8 cellular contexts compared by ENCODE assay signal in the genomic region with DNA sequence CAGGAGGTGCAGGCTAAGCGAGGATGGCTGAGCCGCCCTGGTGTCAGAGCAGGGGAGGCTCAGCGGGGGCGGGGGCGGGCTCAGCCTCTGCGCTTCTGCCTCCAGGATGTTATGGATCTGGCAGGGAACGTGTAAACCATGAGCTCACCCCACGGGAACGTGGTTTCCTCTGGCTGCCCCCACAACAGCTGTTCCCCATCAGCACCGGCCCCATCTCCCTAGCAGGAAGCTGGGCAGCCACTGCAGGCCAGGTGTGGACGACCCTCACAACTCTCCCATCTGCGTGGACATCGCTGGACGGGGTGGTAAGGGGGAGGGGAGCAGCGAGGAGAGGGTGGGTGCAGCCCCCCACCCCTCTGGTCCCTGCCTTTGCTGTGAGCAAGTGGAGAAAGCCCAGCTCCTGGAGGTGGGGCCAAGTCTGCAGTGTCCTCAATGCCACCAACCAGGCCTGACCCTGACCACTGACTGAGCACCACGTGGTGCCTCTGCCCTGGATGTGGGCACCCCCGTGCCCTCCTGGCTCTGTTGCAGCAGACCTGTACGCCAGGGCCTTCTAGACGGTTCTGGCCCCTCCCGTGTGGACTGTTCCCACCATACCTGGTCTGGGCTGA. TPM values are rescaled to one million over a fixed set of nuclear protein-coding genes. Genes with fewer than 3 reads are reported as not detected.
DNase-seq lines count a peak whose midpoint lies in the region; ATAC-seq and TF ChIP-seq lines count a peak whose summit lies in the region.

No MANE protein-coding gene starts in this region.

- peak overlapping the region; percentile 61 for H3K4me2 ChIP-seq in SU-DHL-6 (ENCODE audit: low read depth, low read length, poor library complexity, severe bottlenecking)

- H3K9me3 ChIP-seq in SU-DHL-6 (ENCODE audit: insufficient read depth, low read length) (no peaks in the 10 kb centered on the region), sigmoid colon (no peaks in the 10 kb centered on the region)

- intact Hi-C loops in sigmoid colon (cut with DNase I) = loop anchor here (5.0 kb wide), 1 partner anchor 33 kb away; no protein-coding TSS in a partner anchor

- H3K27me3 ChIP-seq in SU-DHL-6 (ENCODE audit: low read length) (no peaks in the 10 kb centered on the region), sigmoid colon (no peaks in the 10 kb centered on the region)

- TF ChIP-seq POLR2A in sigmoid colon (IDR thresholded peaks at IDR 0.05) = no peak

- H3K9ac ChIP-seq in SU-DHL-6 (ENCODE audit: low read length) = peak overlapping the region; percentile 61

- H3K36me3 ChIP-seq in SU-DHL-6 (ENCODE audit: low read length) = no peaks in the 10 kb centered on the region
- H3K36me3 ChIP-seq in sigmoid colon = no peaks in the 10 kb centered on the region

- no peak overlapping the region for H2AFZ ChIP-seq in SU-DHL-6 (ENCODE audit: low read depth, low read length, severe bottlenecking)

- ATAC-seq in GM21576 (IDR thresholded peaks at IDR 0.05; ENCODE audit: unreplicated experiment) (peak; percentile 22), HG02763 (IDR thresholded peaks at IDR 0.05; ENCODE audit: unreplicated experiment) (no peak), GM21360 (IDR thresholded peaks at IDR 0.05; ENCODE audit: unreplicated experiment) (no peak)

- peaks cover 20% of the 10 kb centered on the region for H3F3A ChIP-seq in SU-DHL-6 (ENCODE audit: insufficient read depth)

- WGBS in sigmoid colon, 2 donors = 34 to 69% methylated on average over 20 of the region's 20 CpGs

- H3K4me1 ChIP-seq in sigmoid colon = peaks cover 0 to 38% (median 35%) of the 10 kb centered on the region in 4 donors

- TF ChIP-seq EP300 in sigmoid colon (IDR thresholded peaks at IDR 0.05) = no peak

- no peaks in the 10 kb centered on the region for H4K20me1 ChIP-seq in SU-DHL-6 (ENCODE audit: low read depth, low read length)

- 0 out of 2 replicates have a peak, but pooled peaks cover 6% of the 10 kb centered on the region for H3K79me2 ChIP-seq in SU-DHL-6 (ENCODE audit: insufficient read depth, low read length)

- DNase-seq in AML-193 (lab: John Stamatoyannopoulos, UW) = peak; percentile 50 to 60
- DNase-seq in fibroblast of peridontal ligament (ENCODE audit: extremely low read depth) = peak; percentile 84
- DNase-seq in sigmoid colon = peak; percentile 96
- DNase-seq in NCI-H82 (lab: John Stamatoyannopoulos, UW) = no peak

- no peak for TF ChIP-seq CTCF in SU-DHL-6 (IDR thresholded peaks at IDR 0.05; ENCODE audit: insufficient read depth, low read length, poor library complexity, severe bottlenecking)
- no peak for TF ChIP-seq CTCF in sigmoid colon (IDR thresholded peaks at IDR 0.05)

- peak overlapping the region; percentile 92 for H3K27ac ChIP-seq in SU-DHL-6 (ENCODE audit: low read depth, low read length)
- H3K27ac ChIP-seq in sigmoid colon = peak overlapping the region; percentile 69 to 85 (median 74)

- peak overlapping the region; percentile 42 for H3K4me3 ChIP-seq in SU-DHL-6 (ENCODE audit: insufficient read depth, low read length, poor library complexity, severe bottlenecking)
- peak overlapping the region; percentile 11 to 40 (median 31) for H3K4me3 ChIP-seq in sigmoid colon

- no peaks in the 10 kb centered on the region for H3K9me2 ChIP-seq in SU-DHL-6 (replicated peaks; ENCODE audit: insufficient read depth, low read length)

RNA-seq across cellular contexts. Expression of gene SPON2, which starts 28.1 kb away (rescaled TPM):
- 100 to 1,000 TPM in 1 of 4 donors, 10 to 100 TPM in 3; 33.6 to 165 (median 79.8) TPM for total RNA-seq in sigmoid colon
- 10 to 100 TPM in 2 of 3 donors, 1 to 10 TPM in 1; 8.6 to 33.6 (median 25.2) TPM for polyA plus RNA-seq in sigmoid colon

RNA-seq across cellular contexts. Expression of gene CTBP1, which starts 48.4 kb away (rescaled TPM):
- total RNA-seq in sigmoid colon = 100 to 1,000 TPM in 3 of 4 donors, 10 to 100 TPM in 1; 98.9 to 160 (median 129) TPM
- 100 to 1,000 TPM in 1 of 3 donors, 10 to 100 TPM in 2; 67.9 to 162 (median 71.4) TPM for polyA plus RNA-seq in sigmoid colon
